15 cellular contexts compared by ENCODE assay signal in genomic region chr7:92177362-92177761, GRCh38. TPM values are rescaled to one million over a fixed set of nuclear protein-coding genes. Genes with fewer than 3 reads are reported as not detected.
A peak's percentile ranks its signal among the peaks of the same experiment; 100 is the strongest.
DNase-seq lines count a peak whose midpoint lies in the region; FAIRE-seq and TF ChIP-seq lines count a peak whose summit lies in the region.
"Had no signal": no experiment of that assay in that cellular context is flagged by ENCODE, and none has a peak within 500 bp of the region (broad histone marks: within the 10 kb centered on the region; RNA-seq: fewer than 3 reads in every experiment).

No MANE protein-coding gene starts in this region.

- no peaks in the 10 kb centered on the region for H3K36me3 Mint-ChIP-seq in CD8-positive, alpha-beta memory T cell
- H3K36me3 Mint-ChIP-seq in H9 (ENCODE audit: insufficient read depth in 1 of 3, low read depth in 3 of 3): peaks cover 0 to 2% (median 0%) of the 10 kb centered on the region in 3 experiments; a peak in 2 of 7 replicates
- H3K36me3 Mint-ChIP-seq: CD4-positive, alpha-beta memory T cell; immature natural killer cell had no signal

- no peak for FAIRE-seq in endothelial cell of umbilical vein (lab: Jason Lieb, UNC)

- H2BK20ac ChIP-seq in H9 (ENCODE audit: low read depth, low read length, poor library complexity, severe bottlenecking): no peak overlapping the region

- no peak for TF ChIP-seq EP300 in ovary (IDR thresholded peaks at IDR 0.05)

- no peak for TF ChIP-seq CTCF in endothelial cell of umbilical vein (IDR thresholded peaks at IDR 0.05; ENCODE audit: extremely low read depth in 1 of 2, insufficient read depth in 1 of 2, low read depth in 1 of 2, low read length in 2 of 2)
- TF ChIP-seq CTCF in ovary (IDR thresholded peaks at IDR 0.05): no peak
- no peak for TF ChIP-seq CTCF in H9 (conservative IDR thresholded peaks at IDR 0.05)

- no peak overlapping the region for H3K18ac ChIP-seq in H9 (ENCODE audit: insufficient read length, low read depth, low read length)

- H3K27ac Mint-ChIP-seq in CD8-positive, alpha-beta memory T cell: no peak overlapping the region
- no peak overlapping the region for H3K27ac Mint-ChIP-seq in H9
- H3K27ac Mint-ChIP-seq: activated B cell treated with CpG ODN at 0.5 μM for 24 hours; CD4-positive, alpha-beta memory T cell; immature natural killer cell had no signal

- H4K5ac ChIP-seq in H9 (ENCODE audit: insufficient read length, low read depth, low read length): no peak overlapping the region

- no peaks in the 10 kb centered on the region for H3K79me1 ChIP-seq in H9 (ENCODE audit: insufficient read depth, low read depth, low read length, poor library complexity, severe bottlenecking)

- H3K56ac ChIP-seq in H9 (ENCODE audit: insufficient read length, low read depth, low read length): no peak overlapping the region

- no peak overlapping the region for H3K14ac ChIP-seq in H9 (ENCODE audit: insufficient read depth, low read length)

- H3K23ac ChIP-seq in H9 (ENCODE audit: insufficient read length, low read depth, low read length): no peak overlapping the region

- no peak overlapping the region for H3K4me3 ChIP-seq in endothelial cell of umbilical vein (replicated peaks in 1 of 3; ENCODE audit: insufficient read depth in 1 of 3, low read depth in 1 of 3, low read length in 3 of 3)
- no peak overlapping the region for H3K4me3 ChIP-seq in ovary
- no peak overlapping the region for H3K4me3 ChIP-seq in CD8-positive, alpha-beta memory T cell (ENCODE audit: low read length)
- H3K4me3 ChIP-seq: right lobe of liver had no signal

- H4K20me1 ChIP-seq in endothelial cell of umbilical vein (replicated peaks; ENCODE audit: control insufficient read depth, extremely low read depth, insufficient read depth, low read length) (no peaks in the 10 kb centered on the region), H9 (ENCODE audit: control insufficient read depth, insufficient read depth, insufficient read length) (no peaks in the 10 kb centered on the region)

- H3K36me3 ChIP-seq in endothelial cell of umbilical vein (ENCODE audit: control insufficient read depth in 2 of 2, extremely low read depth in 1 of 2, insufficient read depth in 2 of 2, low read length in 2 of 2) (no peaks in the 10 kb centered on the region), ovary (no peaks in the 10 kb centered on the region)
- no peaks in the 10 kb centered on the region for H3K36me3 ChIP-seq in CD8-positive, alpha-beta memory T cell (ENCODE audit: insufficient read depth, low read length)
- H3K36me3 ChIP-seq: right lobe of liver had no signal

- TF ChIP-seq POLR2A in endothelial cell of umbilical vein (IDR thresholded peaks at IDR 0.05; ENCODE audit: low read depth, low read length) (no peak), ovary (IDR thresholded peaks at IDR 0.05) (no peak)

- H3K4ac ChIP-seq in H9 (ENCODE audit: low read depth, low read length): no peak overlapping the region

- dilution Hi-C loops in endothelial cell of umbilical vein (cut with MboI; ENCODE audit: extremely low pct_ligation_motif_present, low sequenced_read_pairs): no loop called here

- H3K9me3 ChIP-seq in endothelial cell of umbilical vein (replicated peaks; ENCODE audit: control insufficient read depth, insufficient read depth, low read length): no peaks in the 10 kb centered on the region
- no peaks in the 10 kb centered on the region for H3K9me3 ChIP-seq in ovary
- H3K9me3 ChIP-seq in CD8-positive, alpha-beta memory T cell (ENCODE audit: low read length): no peaks in the 10 kb centered on the region
- no peaks in the 10 kb centered on the region for H3K9me3 ChIP-seq in H9 (ENCODE audit: control insufficient read depth, low read depth, low read length)
- H3K9me3 ChIP-seq: right lobe of liver had no signal

- H3K9ac ChIP-seq in endothelial cell of umbilical vein (replicated peaks; ENCODE audit: extremely low read depth, insufficient read depth, low read length) (no peak overlapping the region), H9 (ENCODE audit: extremely low read depth, insufficient read length, low read length) (no peak overlapping the region)

- POLR2A ChIA-PET in endothelial cell of umbilical vein (lab: Charles Lee): no interaction called here
- POLR2A ChIA-PET in CD8-positive, alpha-beta memory T cell (lab: Charles Lee): no interaction called here

- H3K4me2 ChIP-seq in endothelial cell of umbilical vein (ENCODE audit: insufficient read depth, low read length): no peak overlapping the region
- H3K4me2 ChIP-seq in H9 (ENCODE audit: insufficient read depth, insufficient read length, low read length): no peak overlapping the region

- H3K4me1 ChIP-seq in endothelial cell of umbilical vein (ENCODE audit: control insufficient read depth, extremely low read depth, insufficient read depth, low read length): peaks cover 8% of the 10 kb centered on the region
- no peaks in the 10 kb centered on the region for H3K4me1 ChIP-seq in ovary (ENCODE audit: insufficient read depth)
- peaks cover 6% of the 10 kb centered on the region for H3K4me1 ChIP-seq in CD8-positive, alpha-beta memory T cell (ENCODE audit: insufficient read depth, low read length)
- H3K4me1 ChIP-seq in H9 (ENCODE audit: insufficient read depth, low read length): no peaks in the 10 kb centered on the region
- H3K4me1 ChIP-seq: right lobe of liver had no signal

- H3K27me3 ChIP-seq in endothelial cell of umbilical vein (ENCODE audit: control insufficient read depth in 2 of 2, insufficient read depth in 2 of 2, low read length in 2 of 2): no peaks in the 10 kb centered on the region
- H3K27me3 ChIP-seq in ovary: no peaks in the 10 kb centered on the region
- no peaks in the 10 kb centered on the region for H3K27me3 ChIP-seq in CD8-positive, alpha-beta memory T cell (ENCODE audit: insufficient read depth, low read length, poor library complexity, severe bottlenecking)
- no peaks in the 10 kb centered on the region for H3K27me3 ChIP-seq in H9 (ENCODE audit: insufficient read depth, low read length)
- H3K27me3 ChIP-seq: right lobe of liver had no signal

- H3K79me2 ChIP-seq in endothelial cell of umbilical vein (ENCODE audit: control insufficient read depth, insufficient read depth, low read length) (no peaks in the 10 kb centered on the region), H9 (ENCODE audit: insufficient read depth, low read length) (no peaks in the 10 kb centered on the region)

- H3T11ph ChIP-seq in H9 (ENCODE audit: low read length): no peak overlapping the region

- no peak overlapping the region for H2BK120ac ChIP-seq in H9 (ENCODE audit: low read depth, low read length, poor library complexity, severe bottlenecking)

- no peak overlapping the region for H2BK12ac ChIP-seq in H9 (ENCODE audit: insufficient read length, low read depth, low read length)

- no peaks in the 10 kb centered on the region for H3K9me1 ChIP-seq in endothelial cell of umbilical vein (replicated peaks; ENCODE audit: control insufficient read depth, extremely low read depth, insufficient read depth, low read length)

- intact Hi-C loops in endothelial cell of umbilical vein (cut with micrococcal nuclease): no loop called here
- intact Hi-C loops in ovary (cut with DNase I): loop anchor here in 1 of 4 donors (5.0 kb wide), 1 partner anchor 270 kb away; the partner anchor contains the start of gene GATAD1

- peaks cover 6 to 13% (median 12%) of the 10 kb centered on the region in 3 donors for H3K4me1 Mint-ChIP-seq in CD8-positive, alpha-beta memory T cell
- peaks cover 5 to 6% of the 10 kb centered on the region in 2 experiments; a peak in 1 of 4 replicates for H3K4me1 Mint-ChIP-seq in H9

- CTCF ChIA-PET in endothelial cell of umbilical vein (lab: Charles Lee): interaction anchor here (1.2 to 1.6 kb wide), 4 partner anchors 23 to 270 kb away, joined by 3 to 5 read pairs (median 4); partner anchors contain the start of genes CYP51A1 and GATAD1
- CTCF ChIA-PET in CD8-positive, alpha-beta memory T cell (lab: Charles Lee): interaction anchor here (1.2 kb wide), 1 partner anchor 16 kb away, joined by 4 read pairs; no protein-coding TSS in a partner anchor

- no peak overlapping the region for H3K27ac ChIP-seq in endothelial cell of umbilical vein (ENCODE audit: insufficient read depth, low read depth, low read length)
- H3K27ac ChIP-seq in ovary: no peak overlapping the region
- no peak overlapping the region for H3K27ac ChIP-seq in CD8-positive, alpha-beta memory T cell (ENCODE audit: low read depth, low read length)
- H3K27ac ChIP-seq in H9 (ENCODE audit: insufficient read length, low read depth, low read length): no peak overlapping the region
- H3K27ac ChIP-seq: right lobe of liver had no signal

- peaks cover 0 to 11% of the 10 kb centered on the region in 2 donors for H3K27me3 Mint-ChIP-seq in CD8-positive, alpha-beta memory T cell
- H3K27me3 Mint-ChIP-seq in H9 (ENCODE audit: low read depth): peaks cover 13% of the 10 kb centered on the region

- H3K9me3 Mint-ChIP-seq in CD8-positive, alpha-beta memory T cell: peaks cover 0 to 3% (median 0%) of the 10 kb centered on the region in 5 donors
- H3K9me3 Mint-ChIP-seq in H9: peaks cover 2 to 4% of the 10 kb centered on the region in 2 experiments
- H3K9me3 Mint-ChIP-seq: activated B cell treated with CpG ODN at 0.5 μM for 24 hours had no signal

- H2AFZ ChIP-seq in endothelial cell of umbilical vein (ENCODE audit: low read depth, low read length): no peak overlapping the region
- no peak overlapping the region for H2AFZ ChIP-seq in H9 (ENCODE audit: low read length)

- BruUV-seq in endothelial cell of umbilical vein (replicated peaks; lab: Mats Ljungman, UMichigan): no TSS peak

- peak; percentile 20 for DNase-seq in GM03348 (ENCODE audit: low spot score)
- DNase-seq in NCI-H226: peak; percentile 61
- DNase-seq in endothelial cell of umbilical vein (ENCODE audit: low read depth, low spot score): peak; percentile 4
- peak; percentile 56 for DNase-seq in myocyte (ENCODE audit: low read depth)
- no peak for DNase-seq in ovary
- DNase-seq in CD8-positive, alpha-beta memory T cell: no peak
- DNase-seq in H9: no peak
- no peak for DNase-seq in activated naive CD4-positive, alpha-beta T cell (lab: John Stamatoyannopoulos, UW)
- DNase-seq: activated B cell treated with CpG ODN at 0.5 μM for 24 hours; activated T-cell treated with anti-CD3 and anti-CD28 coated beads, Interleukin-2, amount 50 U/mL, for 4 hours; CD4-positive, alpha-beta memory T cell; immature natural killer cell; Karpas-422; right lobe of liver; SHP77 had no signal

- no peak overlapping the region for H4K8ac ChIP-seq in H9 (replicated peaks; ENCODE audit: insufficient read length, low read depth, low read length)

- H2AK5ac ChIP-seq in H9 (ENCODE audit: insufficient read length, low read length): no peak overlapping the region

- H2BK5ac ChIP-seq in H9 (ENCODE audit: insufficient read length, low read length): no peak overlapping the region

- no peak overlapping the region for H4K91ac ChIP-seq in H9 (ENCODE audit: insufficient read length, low read depth, low read length)

- no peak overlapping the region for H2BK15ac ChIP-seq in H9 (ENCODE audit: low read depth, low read length)

- no peaks in the 10 kb centered on the region for H3K23me2 ChIP-seq in H9 (ENCODE audit: insufficient read length, low read depth, low read length, poor library complexity, severe bottlenecking)

- H3K4me3 Mint-ChIP-seq in CD8-positive, alpha-beta memory T cell: no peak overlapping the region
- no peak overlapping the region for H3K4me3 Mint-ChIP-seq in H9
- H3K4me3 Mint-ChIP-seq: activated B cell treated with CpG ODN at 0.5 μM for 24 hours; activated T-cell treated with anti-CD3 and anti-CD28 coated beads, Interleukin-2, amount 50 U/mL, for 4 hours; CD4-positive, alpha-beta memory T cell had no signal

RNA-seq across cellular contexts. Expression of gene LRRD1, which starts 1.6 kb away (rescaled TPM):
- total RNA-seq in endothelial cell of umbilical vein: 0.46 TPM in 1 of 2 replicates, not detected in the other
- polyA plus RNA-seq in endothelial cell of umbilical vein: 0.03 TPM in 1 of 2 replicates, not detected in the other
- not detected in 2 replicates for polyA plus RNA-seq in endothelial cell of umbilical vein (2011; cell fraction: cytosol; rRNA removed)
- 0.17 and 0.25 TPM in 2 replicates for polyA plus RNA-seq in endothelial cell of umbilical vein (2011; cell fraction: nucleus; rRNA removed)
- not detected in 2 replicates for polyA plus RNA-seq in endothelial cell of umbilical vein (2012)
- polyA minus RNA-seq in endothelial cell of umbilical vein: 0.15 TPM in 1 of 2 replicates, not detected in the other
- polyA minus RNA-seq in endothelial cell of umbilical vein (2011; cell fraction: cytosol; rRNA and poly(A)+ RNA removed): not detected
- 0.24 and 0.67 TPM in 2 replicates for polyA minus RNA-seq in endothelial cell of umbilical vein (2011; cell fraction: nucleus; rRNA and poly(A)+ RNA removed)
- 0.26 and 0.29 TPM in 2 replicates for total RNA-seq in myocyte
- 0.26 TPM for polyA plus RNA-seq in myocyte (2012)
- under 1 TPM in 4 of 7 donors, not detected in 3; 0.11 to 0.60 (median 0.50) TPM for total RNA-seq in ovary
- polyA plus RNA-seq in ovary: under 1 TPM; 0.11 to 0.23 TPM
- total RNA-seq in CD8-positive, alpha-beta memory T cell: not detected
- not detected for polyA plus RNA-seq in CD8-positive, alpha-beta memory T cell
- not detected in 2 replicates for total RNA-seq in H9 (2021)
- total RNA-seq: activated B cell treated with CpG ODN at 0.5 μM for 24 hours; activated T-cell treated with anti-CD3 and anti-CD28 coated beads, Interleukin-2, amount 50 U/mL, for 4 hours; CD4-positive, alpha-beta memory T cell; right lobe of liver had no signal
- polyA plus RNA-seq: CD4-positive, alpha-beta memory T cell; immature natural killer cell had no signal

RNA-seq across cellular contexts. Expression of gene CYP51A1, which starts 43.1 kb away (rescaled TPM):
- total RNA-seq in endothelial cell of umbilical vein: 119 and 131 TPM in 2 replicates
- polyA plus RNA-seq in endothelial cell of umbilical vein: 9.7 and 16.5 TPM in 2 replicates
- 15.6 and 19.3 TPM in 2 replicates for polyA plus RNA-seq in endothelial cell of umbilical vein (2011; cell fraction: cytosol; rRNA removed)
- 5.3 and 7.3 TPM in 2 replicates for polyA plus RNA-seq in endothelial cell of umbilical vein (2011; cell fraction: nucleus; rRNA removed)
- 29.2 and 49.3 TPM in 2 replicates for polyA plus RNA-seq in endothelial cell of umbilical vein (2012)
- 23.1 and 23.6 TPM in 2 replicates for polyA minus RNA-seq in endothelial cell of umbilical vein
- 35.3 TPM for polyA minus RNA-seq in endothelial cell of umbilical vein (2011; cell fraction: cytosol; rRNA and poly(A)+ RNA removed)
- 9.8 and 13.9 TPM in 2 replicates for polyA minus RNA-seq in endothelial cell of umbilical vein (2011; cell fraction: nucleus; rRNA and poly(A)+ RNA removed)
- 75.6 and 124 TPM in 2 replicates for total RNA-seq in myocyte
- 36.2 TPM for polyA plus RNA-seq in myocyte (2012)
- 100 to 1,000 TPM in 1 of 7 donors, 10 to 100 TPM in 6; 36.5 to 219 (median 56.4) TPM for total RNA-seq in ovary
- polyA plus RNA-seq in ovary: 10 to 100 TPM; 23.7 to 99.6 TPM
- 10 to 100 TPM; 44.5 TPM for total RNA-seq in CD8-positive, alpha-beta memory T cell
- 13.4 TPM for polyA plus RNA-seq in CD8-positive, alpha-beta memory T cell
- total RNA-seq in H9 (2021): 80.0 and 84.8 TPM in 2 replicates

Comparison
In these comparisons a context has a peak if more than half of its experiments do, and no peak if none do; other contexts are left out.
1. DNase-seq: peak in GM03348 (single experiment), NCI-H226 (single experiment), endothelial cell of umbilical vein (single experiment) and myocyte (single experiment); none in ovary (0 of 5), CD8-positive, alpha-beta memory T cell (0 of 5), H9 (single experiment) and activated naive CD4-positive, alpha-beta T cell (0 of 4).